In genomic region chr19:50897191-50897607, GRCh38 we compare ENCODE assay signal across 14 cellular contexts. TPM values are rescaled to one million over a fixed set of nuclear protein-coding genes. Genes with fewer than 3 reads are reported as not detected.
DNase-seq lines count a peak whose midpoint lies in the region; ATAC-seq, FAIRE-seq and TF ChIP-seq lines count a peak whose summit lies in the region.
"Had no signal": no experiment of that assay in that cellular context is flagged by ENCODE, and none has a peak within 500 bp of the region (broad histone marks: within the 10 kb centered on the region; RNA-seq: fewer than 3 reads in every experiment).

No MANE protein-coding gene starts in this region.

- no peak overlapping the region for H3K27ac Mint-ChIP-seq in activated naive CD8-positive, alpha-beta T cell treated with anti-CD3 and anti-CD28 coated beads for 36 hours
- H3K27ac Mint-ChIP-seq: activated T-helper 1 cell treated with anti-CD3 and anti-CD28 coated beads, Interleukin-12 subunit alpha, Interleukin-12 subunit beta, Interleukin-2, Interleukin-4 antibody, amounts not matched to agents 30 ng/mL and 10 ng/mL and 1 ng/mL, durations not matched to agents 14 hours and 24 hours and 36 hours; immature natural killer cell had no signal

- H3K4me1 ChIP-seq in esophagus muscularis mucosa (no peaks in the 10 kb centered on the region), small intestine (ENCODE audit: control insufficient read depth in 2 of 2, insufficient read depth in 1 of 2, low read depth in 1 of 2, low read length in 1 of 2) (no peaks in the 10 kb centered on the region)

- no peak for TF ChIP-seq POLR2A in esophagus muscularis mucosa (IDR thresholded peaks at IDR 0.05; ENCODE audit: low read depth)

- H3K9me3 ChIP-seq in esophagus muscularis mucosa (no peaks in the 10 kb centered on the region), small intestine (ENCODE audit: control insufficient read depth, low read depth) (no peaks in the 10 kb centered on the region)
- H3K9me3 ChIP-seq: BE2C had no signal

- DNase-seq in esophagus muscularis mucosa (ENCODE audit: extremely low spot score) (no peak), NCI-H2171 (lab: John Stamatoyannopoulos, UW) (no peak), small intestine (no peak)
- no peak for DNase-seq in activated naive CD8-positive, alpha-beta T cell treated with anti-CD3 and anti-CD28 coated beads for 36 hours
- DNase-seq: immature natural killer cell had no signal

- H3K36me3 ChIP-seq in esophagus muscularis mucosa (no peaks in the 10 kb centered on the region), small intestine (ENCODE audit: control insufficient read depth in 2 of 2, insufficient read depth in 2 of 2, low read length in 2 of 2) (no peaks in the 10 kb centered on the region)
- H3K36me3 ChIP-seq: BE2C had no signal

- H3K36me3 Mint-ChIP-seq in activated naive CD8-positive, alpha-beta T cell treated with anti-CD3 and anti-CD28 coated beads for 36 hours, result peaks cover 2% of the 10 kb centered on the region
- H3K36me3 Mint-ChIP-seq: immature natural killer cell had no signal

- no peak for FAIRE-seq in small intestine (lab: Jason Lieb, UNC)

- H3K9me3 Mint-ChIP-seq in activated naive CD8-positive, alpha-beta T cell treated with anti-CD3 and anti-CD28 coated beads for 36 hours, result peaks cover 5% of the 10 kb centered on the region

- peak; percentile 6 for ATAC-seq in GM18499 (IDR thresholded peaks at IDR 0.05; ENCODE audit: insufficient read depth, unreplicated experiment)
- peak; percentile 25 for ATAC-seq in GM21360 (IDR thresholded peaks at IDR 0.05; ENCODE audit: unreplicated experiment)
- ATAC-seq in HG02981 (IDR thresholded peaks at IDR 0.05; ENCODE audit: unreplicated experiment), result peak; percentile 37

- H3K4me3 ChIP-seq in esophagus muscularis mucosa, result no peak overlapping the region
- H3K4me3 ChIP-seq in small intestine (ENCODE audit: low read depth in 1 of 2, low read length in 2 of 2), result no peak overlapping the region

- peaks cover 4% of the 10 kb centered on the region for H3K4me1 Mint-ChIP-seq in activated naive CD8-positive, alpha-beta T cell treated with anti-CD3 and anti-CD28 coated beads for 36 hours
- H3K4me1 Mint-ChIP-seq: immature natural killer cell had no signal

- H3K27me3 ChIP-seq in esophagus muscularis mucosa, result peaks cover 0 to 72% (median 2%) of the 10 kb centered on the region in 4 donors
- H3K27me3 ChIP-seq in small intestine (ENCODE audit: control insufficient read depth in 2 of 2, insufficient read depth in 2 of 2, low read length in 2 of 2), result peaks cover 0 to 3% of the 10 kb centered on the region in 2 donors
- H3K27me3 ChIP-seq: BE2C had no signal

- TF ChIP-seq CTCF in VCaP (conservative IDR thresholded peaks at IDR 0.05) (no peak), esophagus muscularis mucosa (IDR thresholded peaks at IDR 0.05) (no peak)

- H3K27ac ChIP-seq in VCaP, result peak overlapping the region; percentile 100
- H3K27ac ChIP-seq in esophagus muscularis mucosa (replicated peaks in 1 of 4), result no peak overlapping the region
- no peak overlapping the region for H3K27ac ChIP-seq in small intestine (ENCODE audit: low read depth in 1 of 2, low read length in 1 of 2)

- peaks cover 29% of the 10 kb centered on the region for H3K27me3 Mint-ChIP-seq in activated naive CD8-positive, alpha-beta T cell treated with anti-CD3 and anti-CD28 coated beads for 36 hours

- intact Hi-C loops in esophagus muscularis mucosa (cut with DNase I), result no loop called here

- 64% methylated on average over 2 of the region's 3 CpGs for WGBS in esophagus muscularis mucosa
- WGBS in small intestine, 3 donors, result 57 to 65% (median 63%) methylated on average over 3 of the region's 3 CpGs

- no peak overlapping the region for H3K4me3 Mint-ChIP-seq in activated naive CD8-positive, alpha-beta T cell treated with anti-CD3 and anti-CD28 coated beads for 36 hours
- H3K4me3 Mint-ChIP-seq: activated T-helper 1 cell treated with anti-CD3 and anti-CD28 coated beads, Interleukin-12 subunit alpha, Interleukin-12 subunit beta, Interleukin-2, Interleukin-4 antibody, amounts not matched to agents 30 ng/mL and 10 ng/mL and 1 ng/mL, durations not matched to agents 14 hours and 24 hours and 36 hours; immature natural killer cell had no signal

- no peak for TF ChIP-seq EP300 in esophagus muscularis mucosa (IDR thresholded peaks at IDR 0.05)

RNA-seq across cellular contexts. Expression of gene KLK4, which starts 14.0 kb away (rescaled TPM):
- total RNA-seq in esophagus muscularis mucosa, result not detected
- polyA plus RNA-seq in small intestine, result not detected
- not detected for total RNA-seq in activated naive CD8-positive, alpha-beta T cell treated with anti-CD3 and anti-CD28 coated beads for 36 hours
- total RNA-seq: activated T-helper 1 cell treated with anti-CD3 and anti-CD28 coated beads, Interleukin-12 subunit alpha, Interleukin-12 subunit beta, Interleukin-2, Interleukin-4 antibody, amounts not matched to agents 30 ng/mL and 10 ng/mL and 1 ng/mL, durations not matched to agents 14 hours and 24 hours and 36 hours; cardiac septum had no signal
- polyA plus RNA-seq: immature natural killer cell, neural cell had no signal

RNA-seq across cellular contexts. Expression of gene KLK2, which starts 24.0 kb away (rescaled TPM):
- total RNA-seq in esophagus muscularis mucosa, result not detected
- polyA plus RNA-seq in small intestine, result under 1 TPM in 1 of 3 donors, not detected in 2; 0.03 TPM
- under 1 TPM; 0.38 to 0.45 TPM for total RNA-seq in activated naive CD8-positive, alpha-beta T cell treated with anti-CD3 and anti-CD28 coated beads for 36 hours
- total RNA-seq: activated T-helper 1 cell treated with anti-CD3 and anti-CD28 coated beads, Interleukin-12 subunit alpha, Interleukin-12 subunit beta, Interleukin-2, Interleukin-4 antibody, amounts not matched to agents 30 ng/mL and 10 ng/mL and 1 ng/mL, durations not matched to agents 14 hours and 24 hours and 36 hours; cardiac septum had no signal
- polyA plus RNA-seq: esophagus, immature natural killer cell, neural cell had no signal

RNA-seq across cellular contexts. Expression of gene KLK3, which starts 42.5 kb away (rescaled TPM):
- total RNA-seq in esophagus muscularis mucosa, result not detected
- polyA plus RNA-seq in small intestine, result 1 to 10 TPM in 1 of 3 donors, under 1 TPM in 2; 0.07 to 1.1 (median 0.27) TPM
- total RNA-seq in activated naive CD8-positive, alpha-beta T cell treated with anti-CD3 and anti-CD28 coated beads for 36 hours, result not detected
- total RNA-seq: activated T-helper 1 cell treated with anti-CD3 and anti-CD28 coated beads, Interleukin-12 subunit alpha, Interleukin-12 subunit beta, Interleukin-2, Interleukin-4 antibody, amounts not matched to agents 30 ng/mL and 10 ng/mL and 1 ng/mL, durations not matched to agents 14 hours and 24 hours and 36 hours; cardiac septum had no signal
- polyA plus RNA-seq: esophagus, immature natural killer cell, neural cell had no signal

RNA-seq across cellular contexts. Expression of gene KLK5, which starts 55.6 kb away (rescaled TPM):
- not detected for total RNA-seq in esophagus muscularis mucosa
- under 1 TPM in 1 of 3 donors, not detected in 2; 0.10 TPM for polyA plus RNA-seq in small intestine
- total RNA-seq in activated naive CD8-positive, alpha-beta T cell treated with anti-CD3 and anti-CD28 coated beads for 36 hours, result not detected
- total RNA-seq: activated T-helper 1 cell treated with anti-CD3 and anti-CD28 coated beads, Interleukin-12 subunit alpha, Interleukin-12 subunit beta, Interleukin-2, Interleukin-4 antibody, amounts not matched to agents 30 ng/mL and 10 ng/mL and 1 ng/mL, durations not matched to agents 14 hours and 24 hours and 36 hours; cardiac septum had no signal
- polyA plus RNA-seq: immature natural killer cell, neural cell had no signal
